15 cellular contexts compared by ENCODE assay signal in the genomic region with DNA sequence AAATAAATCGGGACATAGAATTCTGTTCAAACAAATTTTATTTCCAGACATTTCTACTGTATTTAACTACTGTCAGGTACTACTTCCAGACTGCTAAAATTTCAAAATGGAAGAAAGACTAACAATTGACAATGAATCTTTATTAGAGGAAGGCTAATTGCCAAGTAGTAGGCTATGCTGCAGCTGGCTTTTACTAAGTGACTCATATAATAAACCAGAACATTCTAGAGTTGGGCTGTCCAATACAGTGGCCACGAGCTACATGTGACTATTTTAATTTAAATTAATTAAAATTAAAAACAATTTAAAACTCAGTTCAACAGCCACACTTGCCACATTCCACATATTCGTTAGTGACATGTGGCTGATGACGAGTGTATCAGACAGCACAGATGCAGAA.
"Had no signal": no experiment of that assay in that cellular context is flagged by ENCODE, and none has a peak within 500 bp of the region (broad histone marks: within the 10 kb centered on the region; RNA-seq: fewer than 3 reads in every experiment).

No MANE protein-coding gene starts in this region.

- H3K27me3 Mint-ChIP-seq: activated CD4-positive, alpha-beta T cell treated with anti-CD3 and anti-CD28 coated beads, Interleukin-2, amount 10 ng/mL, durations not matched to agents 7 days and 5 days; naive thymus-derived CD8-positive, alpha-beta T cell had no signal

- H3K9me3 Mint-ChIP-seq: activated CD4-positive, alpha-beta T cell treated with anti-CD3 and anti-CD28 coated beads, Interleukin-2, amount 10 ng/mL, durations not matched to agents 7 days and 5 days; activated naive CD4-positive, alpha-beta T cell treated with anti-CD3 and anti-CD28 coated beads, Interleukin-2, amount 50 U/mL, for 72 hours; naive thymus-derived CD8-positive, alpha-beta T cell; neural progenitor cell had no signal

- H3K36me3 Mint-ChIP-seq: activated naive CD4-positive, alpha-beta T cell treated with anti-CD3 and anti-CD28 coated beads, Interleukin-2, amount 50 U/mL, for 72 hours had no signal

- H3K4me3 Mint-ChIP-seq: activated CD4-positive, alpha-beta T cell treated with anti-CD3 and anti-CD28 coated beads, Interleukin-2, amount 10 ng/mL, durations not matched to agents 7 days and 5 days; activated CD8-positive, alpha-beta T cell treated with anti-CD3 and anti-CD28 coated beads, Interleukin-2, amount 10 ng/mL, durations not matched to agents 7 days and 5 days; naive thymus-derived CD8-positive, alpha-beta T cell; neural progenitor cell had no signal

- DNase-seq: activated CD4-positive, alpha-beta T cell treated with anti-CD3 and anti-CD28 coated beads, Interleukin-2, amount 10 ng/mL, durations not matched to agents 7 days and 5 days; activated CD4-positive, CD25-positive, alpha-beta regulatory T cell treated with anti-CD3 and anti-CD28 coated beads, Interleukin-2, amount 50 U/mL, for 72 hours; activated CD8-positive, alpha-beta T cell treated with anti-CD3 and anti-CD28 coated beads, Interleukin-2, amount 10 ng/mL, durations not matched to agents 7 days and 5 days; activated gamma-delta T cell treated with Interleukin-2 at 50 U/mL for 16 hours; foreskin fibroblast; left lung; naive thymus-derived CD8-positive, alpha-beta T cell; retina; stimulated activated CD4-positive, alpha-beta T cell treated with anti-CD3 and anti-CD28 coated beads, Interleukin-4, amount 100 ng/mL, for 4 hours; stimulated activated naive CD8-positive, alpha-beta T cell treated with anti-CD3 and anti-CD28 coated beads, Interleukin-15, Interleukin-2, amounts not matched to agents 100 U/mL and 50 U/mL, for 24 hours; transverse colon; uterus; WERI-Rb-1 had no signal

- ATAC-seq: activated CD8-positive, alpha-beta T cell treated with anti-CD3 and anti-CD28 coated beads, Interleukin-2, amount 10 ng/mL, durations not matched to agents 7 days and 5 days; activated naive CD4-positive, alpha-beta T cell treated with anti-CD3 and anti-CD28 coated beads, Interleukin-2, amount 50 U/mL, for 72 hours; left lung; naive thymus-derived CD8-positive, alpha-beta T cell; stimulated activated naive CD8-positive, alpha-beta T cell treated with anti-CD3 and anti-CD28 coated beads, Interleukin-15, Interleukin-2, amounts not matched to agents 100 U/mL and 50 U/mL, for 24 hours had no signal

- H3K27ac Mint-ChIP-seq: activated CD4-positive, alpha-beta T cell treated with anti-CD3 and anti-CD28 coated beads, Interleukin-2, amount 10 ng/mL, durations not matched to agents 7 days and 5 days; activated CD8-positive, alpha-beta T cell treated with anti-CD3 and anti-CD28 coated beads, Interleukin-2, amount 10 ng/mL, durations not matched to agents 7 days and 5 days; activated naive CD4-positive, alpha-beta T cell treated with anti-CD3 and anti-CD28 coated beads, Interleukin-2, amount 50 U/mL, for 72 hours; naive thymus-derived CD8-positive, alpha-beta T cell; neural progenitor cell had no signal
